Comparison of ENCODE assay signal across 1 cellular context in the genomic region with DNA sequence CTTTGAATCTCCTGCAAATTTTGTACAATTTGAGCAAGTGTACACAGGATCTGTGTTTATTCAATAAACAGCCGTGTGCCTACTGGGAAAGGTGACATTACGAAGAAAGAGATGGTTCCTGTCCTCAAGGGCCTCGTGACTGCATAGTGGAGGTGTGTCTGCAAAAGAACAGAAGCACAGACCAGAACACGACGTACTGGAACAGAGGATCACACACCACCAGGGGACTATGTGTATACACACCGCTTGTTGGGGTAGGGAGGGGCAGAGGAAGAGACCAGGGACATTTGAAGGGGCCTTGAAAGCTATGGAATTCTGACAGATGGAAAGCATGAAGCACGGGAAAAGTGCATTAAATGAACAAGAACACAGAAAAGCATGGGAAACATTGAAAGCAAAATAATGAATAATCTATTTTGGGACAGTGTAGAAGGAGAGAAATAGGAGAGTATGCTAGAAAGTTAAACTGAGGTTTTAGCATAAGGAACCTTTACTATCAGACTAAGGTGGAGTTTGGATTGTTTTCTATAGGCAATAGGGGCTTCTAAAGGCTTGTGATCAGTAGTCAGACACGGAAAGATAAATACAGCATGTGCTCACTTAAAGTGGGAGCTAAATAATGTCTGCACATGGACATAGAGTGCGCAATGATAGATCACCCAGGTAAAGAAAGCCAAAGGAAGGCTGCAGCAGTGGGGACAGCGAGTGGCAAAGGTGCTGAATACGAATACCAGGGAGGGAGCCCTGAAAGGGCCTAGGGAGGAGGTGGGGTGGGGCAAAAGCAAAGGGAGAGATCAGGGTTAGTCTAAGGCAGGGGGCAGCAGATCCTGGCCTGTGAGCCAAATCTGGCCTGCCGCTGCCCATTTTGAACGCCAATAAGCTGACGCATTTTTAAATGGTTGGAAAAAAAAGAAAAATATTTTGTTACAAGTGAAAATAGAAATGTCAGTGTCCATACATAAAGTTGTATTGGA.
TF ChIP-seq lines count a peak whose summit lies in the region.

No MANE protein-coding gene starts in this region.

TF ChIP-seq in A549, 52 proteins besides CTCF, POLR2A, EP300 and RAD21 (continued from another document):
- TF ChIP-seq, protein P1, sequence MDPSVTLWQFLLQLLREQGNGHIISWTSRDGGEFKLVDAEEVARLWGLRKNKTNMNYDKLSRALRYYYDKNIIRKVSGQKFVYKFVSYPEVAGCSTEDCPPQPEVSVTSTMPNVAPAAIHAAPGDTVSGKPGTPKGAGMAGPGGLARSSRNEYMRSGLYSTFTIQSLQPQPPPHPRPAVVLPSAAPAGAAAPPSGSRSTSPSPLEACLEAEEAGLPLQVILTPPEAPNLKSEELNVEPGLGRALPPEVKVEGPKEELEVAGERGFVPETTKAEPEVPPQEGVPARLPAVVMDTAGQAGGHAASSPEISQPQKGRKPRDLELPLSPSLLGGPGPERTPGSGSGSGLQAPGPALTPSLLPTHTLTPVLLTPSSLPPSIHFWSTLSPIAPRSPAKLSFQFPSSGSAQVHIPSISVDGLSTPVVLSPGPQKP (IDR thresholded peaks at IDR 0.05; ENCODE audit: low read depth, low read length): no peak
- TF ChIP-seq HOXB13 (CRISPR knock-in tag; IDR thresholded peaks at IDR 0.05; ENCODE audit: low read depth) (no peak), FOSL2 (IDR thresholded peaks at IDR 0.05) (no peak), FOSL2 (CRISPR knock-in tag; IDR thresholded peaks at IDR 0.05) (no peak), MAX (IDR thresholded peaks at IDR 0.05) (no peak), FOSB (CRISPR knock-in tag; IDR thresholded peaks at IDR 0.05) (no peak), ESRRA (IDR thresholded peaks at IDR 0.05; ENCODE audit: borderline replicate concordance, low read length) (no peak), POLR2AphosphoS2 (conservative IDR thresholded peaks at IDR 0.05; ENCODE audit: low read length) (no peak), ZNF302 (CRISPR knock-in tag; IDR thresholded peaks at IDR 0.05) (no peak)
